In genomic region chr2:134108124-134108523, GRCh38 we compare ENCODE assay signal across 19 cellular contexts.
DNase-seq lines count a peak whose midpoint lies in the region; ATAC-seq and TF ChIP-seq lines count a peak whose summit lies in the region.
"Had no signal": no experiment of that assay in that cellular context is flagged by ENCODE, and none has a peak within 500 bp of the region (broad histone marks: within the 10 kb centered on the region; RNA-seq: fewer than 3 reads in every experiment).

No MANE protein-coding gene starts in this region.

- peak; percentile 32 for ATAC-seq in left ventricle myocardium superior
- ATAC-seq in upper lobe of right lung, result peak; percentile 88
- ATAC-seq in HG02610 (IDR thresholded peaks at IDR 0.05; ENCODE audit: unreplicated experiment), result no peak
- ATAC-seq in HG02759 (IDR thresholded peaks at IDR 0.05; ENCODE audit: unreplicated experiment), result no peak
- ATAC-seq: T-cell had no signal

- H3K36me3 ChIP-seq in right atrium auricular region, result no peaks in the 10 kb centered on the region
- H3K36me3 ChIP-seq in WERI-Rb-1, result no peaks in the 10 kb centered on the region
- H3K36me3 ChIP-seq in upper lobe of right lung, result no peaks in the 10 kb centered on the region

- intact Hi-C loops in left ventricle myocardium superior (cut with micrococcal nuclease), result no loop called here
- intact Hi-C loops in upper lobe of right lung (cut with DNase I), result no loop called here

- no peak for DNase-seq in left ventricle myocardium superior
- DNase-seq in right atrium auricular region (ENCODE audit: low spot score), result no peak
- peak; percentile 51 to 81 for DNase-seq in NOMO-1 (lab: John Stamatoyannopoulos, UW; ENCODE audit: unreplicated experiment in 2 of 2)
- no peak for DNase-seq in WERI-Rb-1
- no peak for DNase-seq in upper lobe of right lung
- DNase-seq in NCI-H2029 (lab: John Stamatoyannopoulos, UW), result no peak
- DNase-seq: Caco-2; CD4-positive, CD25-positive, alpha-beta regulatory T cell; DMS153; EL; NCI-H1048; NCI-H1694; NCI-H2107; NCI-H2227 treated with DMSO at 0.1 percent for 48 hours; OCI-M1; T-cell had no signal

- H3K4me3 ChIP-seq in right atrium auricular region, result no peak overlapping the region
- H3K4me3 ChIP-seq in WERI-Rb-1 (ENCODE audit: low read depth, low read length), result no peak overlapping the region
- H3K4me3 ChIP-seq in upper lobe of right lung, result no peak overlapping the region

- H3K27me3 ChIP-seq in right atrium auricular region (no peaks in the 10 kb centered on the region), WERI-Rb-1 (ENCODE audit: insufficient read depth, low read depth, severe bottlenecking) (no peaks in the 10 kb centered on the region), upper lobe of right lung (no peaks in the 10 kb centered on the region)

- H3K4me1 ChIP-seq in right atrium auricular region (no peaks in the 10 kb centered on the region), upper lobe of right lung (no peaks in the 10 kb centered on the region)
- H3K4me1 ChIP-seq: Caco-2 had no signal

- H3K9me3 ChIP-seq in right atrium auricular region (peaks cover 4 to 13% of the 10 kb centered on the region in 2 donors), WERI-Rb-1 (ENCODE audit: severe bottlenecking) (peaks cover 13% of the 10 kb centered on the region), upper lobe of right lung (no peaks in the 10 kb centered on the region)

- no peak for TF ChIP-seq CTCF in right atrium auricular region (IDR thresholded peaks at IDR 0.05)
- no peak for TF ChIP-seq CTCF in WERI-Rb-1 (IDR thresholded peaks at IDR 0.05; ENCODE audit: low read depth, low read length)
- no peak for TF ChIP-seq CTCF in upper lobe of right lung (IDR thresholded peaks at IDR 0.05)

- H3K27ac ChIP-seq in right atrium auricular region (no peak overlapping the region), WERI-Rb-1 (peak overlapping the region; percentile 6; the same call in 1 of the 2 replicates), upper lobe of right lung (no peak overlapping the region)
- H3K27ac ChIP-seq: HL-60 had no signal

Comparison
In these comparisons a context has a peak if more than half of its experiments do, and no peak if none do; other contexts are left out.
1. ATAC-seq: peak in left ventricle myocardium superior (single experiment) and upper lobe of right lung (single experiment); none in HG02610 (single experiment) and HG02759 (single experiment).
2. DNase-seq: peak in NOMO-1 (2 of 2); none in left ventricle myocardium superior (single experiment), right atrium auricular region (single experiment), WERI-Rb-1 (single experiment), upper lobe of right lung (single experiment) and NCI-H2029 (single experiment).